25 cellular contexts compared by ENCODE assay signal in genomic region chr18:47248610-47249343, GRCh38. TPM values are rescaled to one million over a fixed set of nuclear protein-coding genes. Genes with fewer than 3 reads are reported as not detected.
A peak's percentile ranks its signal among the peaks of the same experiment; 100 is the strongest.
DNase-seq lines count a peak whose midpoint lies in the region; ATAC-seq and TF ChIP-seq lines count a peak whose summit lies in the region.
"Had no signal": no experiment of that assay in that cellular context is flagged by ENCODE, and none has a peak within 500 bp of the region (broad histone marks: within the 10 kb centered on the region; RNA-seq: fewer than 3 reads in every experiment).

No MANE protein-coding gene starts in this region.

- CTCF ChIA-PET in mammary epithelial cell (lab: Charles Lee; ENCODE audit: low non-redundant PET), result no interaction called here
- CTCF ChIA-PET in MCF 10A (lab: Yijun Ruan, JAX), result interaction anchor here (0.9 to 1.2 kb wide), 2 partner anchors 12 to 44 kb away, joined by 3 read pairs; no protein-coding TSS in a partner anchor

- dilution Hi-C loops in mammary epithelial cell (cut with HindIII; ENCODE audit: low sequenced_read_pairs), result no loop called here

- intact Hi-C loops in mammary epithelial cell (cut with micrococcal nuclease), result no loop called here
- intact Hi-C loops in MCF 10A (cut with micrococcal nuclease), result no loop called here

- no peak for ATAC-seq in activated naive CD8-positive, alpha-beta T cell treated with anti-CD3 and anti-CD28 coated beads, Interleukin-2, amount 10 ng/mL, durations not matched to agents 7 days and 5 days (ENCODE audit: low read depth)
- ATAC-seq in GM18870 (IDR thresholded peaks at IDR 0.05; ENCODE audit: unreplicated experiment), result no peak
- ATAC-seq: gastroesophageal sphincter, HCT116, K562, pancreas had no signal

- peaks cover 64% of the 10 kb centered on the region for H3K27me3 ChIP-seq in mammary epithelial cell (ENCODE audit: insufficient read depth, low read length)

- H3K4me1 Mint-ChIP-seq in MCF 10A (ENCODE audit: insufficient read depth, unreplicated experiment), result no peaks in the 10 kb centered on the region
- H3K4me1 Mint-ChIP-seq in activated naive CD8-positive, alpha-beta T cell treated with anti-CD3 and anti-CD28 coated beads, Interleukin-2, amount 10 ng/mL, durations not matched to agents 7 days and 5 days, result peaks cover 6% of the 10 kb centered on the region
- no peaks in the 10 kb centered on the region for H3K4me1 Mint-ChIP-seq in nephron
- H3K4me1 Mint-ChIP-seq: memory B cell had no signal

- peaks cover 4% of the 10 kb centered on the region for H3K4me1 ChIP-seq in mammary epithelial cell (ENCODE audit: insufficient read depth, low read length)
- H3K4me1 ChIP-seq: pancreas, SJSA1 had no signal

- H3K9me3 ChIP-seq in mammary epithelial cell (replicated peaks; ENCODE audit: insufficient read depth, low read length), result peaks cover 6% of the 10 kb centered on the region
- H3K9me3 ChIP-seq: gastroesophageal sphincter, pancreas, right lobe of liver had no signal

- peaks cover 2% of the 10 kb centered on the region for H4K20me1 ChIP-seq in mammary epithelial cell (ENCODE audit: insufficient read depth, low read length)

- no peaks in the 10 kb centered on the region for H3K36me3 ChIP-seq in mammary epithelial cell (ENCODE audit: insufficient read depth, low read length)
- H3K36me3 ChIP-seq: brain microvascular endothelial cell, esophagus squamous epithelium, gastroesophageal sphincter, pancreas, right lobe of liver, SJSA1 had no signal

- POLR2A ChIA-PET in MCF 10A (lab: Yijun Ruan, JAX), result no interaction called here
- POLR2A ChIA-PET in activated naive CD8-positive, alpha-beta T cell treated with anti-CD3 and anti-CD28 coated beads, Interleukin-2, amount 10 ng/mL, durations not matched to agents 7 days and 5 days (lab: Charles Lee), result no interaction called here

- H3K4me3 ChIP-seq in mammary epithelial cell (replicated peaks in 1 of 3; ENCODE audit: insufficient read depth in 1 of 3, low read depth in 2 of 3, low read length in 3 of 3) (no peak overlapping the region), coronary artery (no peak overlapping the region)
- H3K4me3 ChIP-seq: esophagus squamous epithelium, gastroesophageal sphincter, K562, pancreas, right lobe of liver, SJSA1 had no signal

- DNase-seq in mammary epithelial cell, result peak; percentile 4
- no peak for DNase-seq in MCF 10A (ENCODE audit: unreplicated experiment)
- DNase-seq in activated naive CD8-positive, alpha-beta T cell treated with anti-CD3 and anti-CD28 coated beads, Interleukin-2, amount 10 ng/mL, durations not matched to agents 7 days and 5 days, result peak; percentile 34
- no peak for DNase-seq in islet precursor cell
- no peak for DNase-seq in coronary artery (ENCODE audit: low spot score)
- DNase-seq: activated CD8-positive, alpha-beta memory T cell treated with anti-CD3 and anti-CD28 coated beads for 24 hours; brain microvascular endothelial cell; effector memory CD4-positive, alpha-beta T cell; EL; esophagus squamous epithelium; NCI-H2171 treated with DMSO at 0.1 percent for 48 hours; NCI-H524 treated with DMSO at 0.1 percent for 48 hours; right lobe of liver; substantia nigra had no signal

- H3K27me3 Mint-ChIP-seq in MCF 10A (ENCODE audit: insufficient read depth, unreplicated experiment) (peaks cover 72% of the 10 kb centered on the region), nephron (ENCODE audit: low read depth) (peaks cover 90% of the 10 kb centered on the region)
- H3K27me3 Mint-ChIP-seq in activated naive CD8-positive, alpha-beta T cell treated with anti-CD3 and anti-CD28 coated beads, Interleukin-2, amount 10 ng/mL, durations not matched to agents 7 days and 5 days, result peaks cover 78% of the 10 kb centered on the region

- no peaks in the 10 kb centered on the region for H3K9me3 Mint-ChIP-seq in MCF 10A (ENCODE audit: unreplicated experiment)
- peaks cover 10% of the 10 kb centered on the region for H3K9me3 Mint-ChIP-seq in activated naive CD8-positive, alpha-beta T cell treated with anti-CD3 and anti-CD28 coated beads, Interleukin-2, amount 10 ng/mL, durations not matched to agents 7 days and 5 days
- peaks cover 33% of the 10 kb centered on the region for H3K9me3 Mint-ChIP-seq in nephron

- H2AFZ ChIP-seq in mammary epithelial cell (ENCODE audit: low read depth, low read length), result no peak overlapping the region

- no peak overlapping the region for H3K27ac ChIP-seq in mammary epithelial cell (ENCODE audit: insufficient read depth, low read depth, low read length)
- no peak overlapping the region for H3K27ac ChIP-seq in coronary artery
- H3K27ac ChIP-seq: brain microvascular endothelial cell, esophagus squamous epithelium, gastroesophageal sphincter, pancreas, right lobe of liver, SJSA1, VCaP had no signal

- H3K36me3 Mint-ChIP-seq in MCF 10A (ENCODE audit: insufficient read depth, unreplicated experiment) (no peaks in the 10 kb centered on the region), nephron (ENCODE audit: low read depth) (peaks cover 9% of the 10 kb centered on the region)
- H3K36me3 Mint-ChIP-seq in activated naive CD8-positive, alpha-beta T cell treated with anti-CD3 and anti-CD28 coated beads, Interleukin-2, amount 10 ng/mL, durations not matched to agents 7 days and 5 days, result peaks cover 3% of the 10 kb centered on the region

- H3K27ac Mint-ChIP-seq in MCF 10A (ENCODE audit: low read depth, unreplicated experiment) (no peak overlapping the region), nephron (no peak overlapping the region)
- peak overlapping the region; percentile 43 for H3K27ac Mint-ChIP-seq in activated naive CD8-positive, alpha-beta T cell treated with anti-CD3 and anti-CD28 coated beads, Interleukin-2, amount 10 ng/mL, durations not matched to agents 7 days and 5 days
- H3K27ac Mint-ChIP-seq: memory B cell had no signal

- in situ Hi-C loops in mammary epithelial cell (cut with MboI; ENCODE audit: low sequenced_read_pairs in 2 of 2), result no loop called here

- H3K4me3 Mint-ChIP-seq in MCF 10A (ENCODE audit: unreplicated experiment) (no peak overlapping the region), nephron (peak overlapping the region in 2 of 3 experiments; percentile 40 to 47)
- H3K4me3 Mint-ChIP-seq in activated naive CD8-positive, alpha-beta T cell treated with anti-CD3 and anti-CD28 coated beads, Interleukin-2, amount 10 ng/mL, durations not matched to agents 7 days and 5 days, result peak overlapping the region; percentile 18
- H3K4me3 Mint-ChIP-seq: memory B cell had no signal

- TF ChIP-seq CTCF in mammary epithelial cell (conservative IDR thresholded peaks at IDR 0.05 in 1 of 2, IDR thresholded peaks at IDR 0.05 in 1 of 2; ENCODE audit: extremely low read depth in 1 of 2, insufficient read depth in 1 of 2, low read depth in 1 of 2, low read length in 2 of 2), result no peak
- TF ChIP-seq CTCF in MCF 10A (IDR thresholded peaks at IDR 0.05; ENCODE audit: unreplicated experiment), result no peak
- no peak for TF ChIP-seq CTCF in nephron (IDR thresholded peaks at IDR 0.05; ENCODE audit: unreplicated experiment in 3 of 3)
- TF ChIP-seq CTCF in coronary artery (IDR thresholded peaks at IDR 0.05), result no peak

- no peaks in the 10 kb centered on the region for H3K79me2 ChIP-seq in mammary epithelial cell (ENCODE audit: insufficient read depth, low read length)

- BruUV-seq in mammary epithelial cell (replicated peaks; lab: Mats Ljungman, UMichigan), result no TSS peak
- BruUV-seq in MCF 10A (replicated peaks; lab: Mats Ljungman, UMichigan), result no TSS peak

- no peak overlapping the region for H3K4me2 ChIP-seq in mammary epithelial cell (ENCODE audit: insufficient read depth, low read depth, low read length)

- 20% methylated on average over 17 of the region's 61 CpGs for WGBS in mammary epithelial cell (ENCODE audit: low coverage, missing lambda C conversion rate)

- H3K9ac ChIP-seq in mammary epithelial cell (ENCODE audit: insufficient read depth, low read length), result no peak overlapping the region

RNA-seq across cellular contexts. Expression of gene SKOR2, which starts 2.7 kb away (rescaled TPM):
- not detected for total RNA-seq in mammary epithelial cell
- not detected for polyA plus RNA-seq in mammary epithelial cell
- polyA minus RNA-seq in mammary epithelial cell, result not detected
- total RNA-seq in MCF 10A (2022), result not detected in 2 replicates
- total RNA-seq in activated naive CD8-positive, alpha-beta T cell treated with anti-CD3 and anti-CD28 coated beads, Interleukin-2, amount 10 ng/mL, durations not matched to agents 7 days and 5 days, result not detected
- total RNA-seq: esophagus squamous epithelium, gastroesophageal sphincter, K562, myocyte, pancreas, right lobe of liver, SJSA1, urinary bladder had no signal
- polyA plus RNA-seq: K562, pancreas, urinary bladder had no signal

Comparison
In these comparisons a context has a peak if more than half of its experiments do, and no peak if none do; other contexts are left out.
1. DNase-seq: peak in mammary epithelial cell (single experiment) and activated naive CD8-positive, alpha-beta T cell treated with anti-CD3 and anti-CD28 coated beads, Interleukin-2, amount 10 ng/mL, durations not matched to agents 7 days and 5 days (single experiment); none in MCF 10A (single experiment), islet precursor cell (single experiment) and coronary artery (single experiment).